In genomic region chr13:51620165-51620983, GRCh38 we compare ENCODE assay signal across 1 cellular context.
TF ChIP-seq lines count a peak whose summit lies in the region.

No MANE protein-coding gene starts in this region.

TF ChIP-seq in HepG2, 621 proteins besides CTCF, POLR2A, EP300 and RAD21 (continued from another document and continues in another):
- no peak for TF ChIP-seq LBX2 (CRISPR knock-in tag; IDR thresholded peaks at IDR 0.05; ENCODE audit: borderline replicate concordance)
- no peak for TF ChIP-seq SMAD1 (CRISPR knock-in tag; IDR thresholded peaks at IDR 0.05; ENCODE audit: borderline replicate concordance, low read depth)
- TF ChIP-seq CSRNP1 (CRISPR knock-in tag; IDR thresholded peaks at IDR 0.05) = no peak; the same call in 1 of the 2 replicates
- no peak for TF ChIP-seq ZNF552 (CRISPR knock-in tag; IDR thresholded peaks at IDR 0.05; ENCODE audit: borderline replicate concordance)
- no peak for TF ChIP-seq MTA3 (CRISPR knock-in tag; IDR thresholded peaks at IDR 0.05)
- TF ChIP-seq ZBTB43 (CRISPR knock-in tag; conservative IDR thresholded peaks at IDR 0.05) = peak; percentile 76; the same call in 1 of the 2 replicates
- no peak for TF ChIP-seq KAT7 (CRISPR knock-in tag; IDR thresholded peaks at IDR 0.05; ENCODE audit: borderline replicate concordance)
- TF ChIP-seq ZBTB3 (CRISPR knock-in tag; IDR thresholded peaks at IDR 0.05; ENCODE audit: borderline replicate concordance, low read depth) = no peak
- TF ChIP-seq IRF1 (CRISPR knock-in tag; IDR thresholded peaks at IDR 0.05; ENCODE audit: low read depth) = no peak
- peak; percentile 82 for TF ChIP-seq BCL6 (CRISPR knock-in tag; IDR thresholded peaks at IDR 0.05)
- TF ChIP-seq NFRKB (IDR thresholded peaks at IDR 0.05) = no peak
- no peak for TF ChIP-seq NRL (CRISPR knock-in tag; IDR thresholded peaks at IDR 0.05; ENCODE audit: borderline replicate concordance)
- TF ChIP-seq FOXP4 (CRISPR knock-in tag; IDR thresholded peaks at IDR 0.05) = peak; percentile 87
- TF ChIP-seq ZNF724P (CRISPR knock-in tag; IDR thresholded peaks at IDR 0.05; ENCODE audit: borderline replicate concordance) = no peak
- no peak for TF ChIP-seq XBP1 (CRISPR knock-in tag; IDR thresholded peaks at IDR 0.05)
- peak; percentile 75 for TF ChIP-seq RERE (CRISPR knock-in tag; IDR thresholded peaks at IDR 0.05; ENCODE audit: low read depth)
- TF ChIP-seq ZNF615 (CRISPR knock-in tag; IDR thresholded peaks at IDR 0.05; ENCODE audit: borderline replicate concordance) = no peak
- TF ChIP-seq ZNF788 (CRISPR knock-in tag; IDR thresholded peaks at IDR 0.05; ENCODE audit: borderline replicate concordance) = peak; percentile 82; the same call in 1 of the 2 replicates
- no peak for TF ChIP-seq CHD2 (IDR thresholded peaks at IDR 0.05; ENCODE audit: low read depth, low read length)
- TF ChIP-seq SMARCC2 (IDR thresholded peaks at IDR 0.05) = no peak
- no peak for TF ChIP-seq NR3C1 (CRISPR knock-in tag; IDR thresholded peaks at IDR 0.05)
- TF ChIP-seq ZNF550 (CRISPR knock-in tag; IDR thresholded peaks at IDR 0.05; ENCODE audit: borderline replicate concordance) = no peak
- TF ChIP-seq RCOR2 (CRISPR knock-in tag; IDR thresholded peaks at IDR 0.05) = peak; percentile 98
- no peak for TF ChIP-seq RBFOX2 (IDR thresholded peaks at IDR 0.05; ENCODE audit: low read depth, low read length)
- TF ChIP-seq ZNF292 (CRISPR knock-in tag; IDR thresholded peaks at IDR 0.05; ENCODE audit: borderline replicate concordance, low read depth) = peak; percentile 97
- TF ChIP-seq SNAPC4 (CRISPR knock-in tag; IDR thresholded peaks at IDR 0.05) = no peak
- TF ChIP-seq RBM22 (optimal IDR thresholded peaks at IDR 0.05; ENCODE audit: low read length) = peak; percentile 50
- no peak for TF ChIP-seq ZNF234 (CRISPR knock-in tag; conservative IDR thresholded peaks at IDR 0.05)
- peak; percentile 56; the same call in 1 of the 2 replicates for TF ChIP-seq CCDC6 (CRISPR knock-in tag; IDR thresholded peaks at IDR 0.05)
- TF ChIP-seq DBP (CRISPR knock-in tag; IDR thresholded peaks at IDR 0.05; ENCODE audit: not compliant biosample characterization) = no peak
- TF ChIP-seq ZNF678 (CRISPR knock-in tag; IDR thresholded peaks at IDR 0.05) = no peak
- TF ChIP-seq CC2D1A (CRISPR knock-in tag; IDR thresholded peaks at IDR 0.05) = no peak
- peak; percentile 72; the same call in 1 of the 2 replicates for TF ChIP-seq RXRA (CRISPR knock-in tag; IDR thresholded peaks at IDR 0.05)
- no peak for TF ChIP-seq ZNF576 (CRISPR knock-in tag; IDR thresholded peaks at IDR 0.05)
- TF ChIP-seq KDM1A (CRISPR knock-in tag; IDR thresholded peaks at IDR 0.05) = peak; percentile 98
- TF ChIP-seq RELA (CRISPR knock-in tag; IDR thresholded peaks at IDR 0.05) = 0 out of 2 replicates have a peak, but pooled peaks have one; percentile 27
- no peak for TF ChIP-seq ZFP90 (CRISPR knock-in tag; IDR thresholded peaks at IDR 0.05; ENCODE audit: borderline replicate concordance)
- TF ChIP-seq KLF15 (CRISPR knock-in tag; IDR thresholded peaks at IDR 0.05; ENCODE audit: borderline replicate concordance) = no peak
- no peak for TF ChIP-seq ZNF761 (CRISPR knock-in tag; conservative IDR thresholded peaks at IDR 0.05)
- no peak for TF ChIP-seq ZSCAN30 (CRISPR knock-in tag; IDR thresholded peaks at IDR 0.05)
- TF ChIP-seq ZNF614 (CRISPR knock-in tag; IDR thresholded peaks at IDR 0.05; ENCODE audit: borderline replicate concordance) = peak; percentile 66; the same call in 1 of the 2 replicates
- no peak for TF ChIP-seq NR0B2 (CRISPR knock-in tag; IDR thresholded peaks at IDR 0.05)
